ENCODE assay signal across 1 cellular context in genomic region chr14:105067140-105067968, GRCh38.
TF ChIP-seq lines count a peak whose summit lies in the region.

No MANE protein-coding gene starts in this region.

TF ChIP-seq in K562, 482 proteins besides CTCF, POLR2A, EP300 and RAD21 (continued from another document):
- peak; percentile 40; the same call in 1 of the 2 replicates for TF ChIP-seq USF1 (CRISPR knock-in tag; IDR thresholded peaks at IDR 0.05)
